ENCODE assay signal across 21 cellular contexts in genomic region chr3:179927191-179927590, GRCh38.
DNase-seq lines count a peak whose midpoint lies in the region; ATAC-seq and TF ChIP-seq lines count a peak whose summit lies in the region.
"Had no signal": no experiment of that assay in that cellular context is flagged by ENCODE, and none has a peak within 500 bp of the region (broad histone marks: within the 10 kb centered on the region; RNA-seq: fewer than 3 reads in every experiment).

No MANE protein-coding gene starts in this region.

- H3K18ac ChIP-seq in mesendoderm (ENCODE audit: low read length), result no peak overlapping the region

- no CpG with 5 or more reads among the region's 3 CpGs for WGBS in mesendoderm (ENCODE audit: extremely low coverage, insufficient coverage, low lambda C conversion rate)
- WGBS in spleen, 5 donors, result 72 to 85% (median 76%) methylated on average over 3 of the region's 3 CpGs

- H3K4me1 ChIP-seq in DND-41 (ENCODE audit: insufficient read depth, low read length) (peaks cover 49% of the 10 kb centered on the region), Karpas-422 (ENCODE audit: low read length) (peaks cover 88% of the 10 kb centered on the region), mesendoderm (ENCODE audit: control insufficient read depth, low read depth, low read length) (no peaks in the 10 kb centered on the region), uterus (no peaks in the 10 kb centered on the region), HAP-1 (peaks cover 5% of the 10 kb centered on the region), spleen (no peaks in the 10 kb centered on the region)
- H3K4me1 ChIP-seq: A549 had no signal

- H3K4ac ChIP-seq in mesendoderm (ENCODE audit: low read depth, low read length), result no peak overlapping the region

- no peaks in the 10 kb centered on the region for H3K27me3 ChIP-seq in DND-41 (ENCODE audit: insufficient read depth, low read length, poor library complexity)
- H3K27me3 ChIP-seq in Karpas-422 (ENCODE audit: low read length), result no peaks in the 10 kb centered on the region
- no peaks in the 10 kb centered on the region for H3K27me3 ChIP-seq in mesendoderm (ENCODE audit: insufficient read depth, low read length, poor library complexity)
- H3K27me3 ChIP-seq in uterus, result no peaks in the 10 kb centered on the region
- no peaks in the 10 kb centered on the region for H3K27me3 ChIP-seq in HAP-1 (ENCODE audit: low read depth)
- H3K27me3 ChIP-seq in spleen (replicated peaks in 1 of 7), result peaks cover 0 to 5% (median 0%) of the 10 kb centered on the region in 7 donors

- H2BK5ac ChIP-seq in mesendoderm (ENCODE audit: low read length), result no peak overlapping the region

- H3K36me3 ChIP-seq in DND-41 (ENCODE audit: insufficient read depth, low read length) (no peaks in the 10 kb centered on the region; the same call in 1 of the 2 replicates), Karpas-422 (ENCODE audit: insufficient read depth, low read length) (no peaks in the 10 kb centered on the region), mesendoderm (ENCODE audit: control insufficient read depth, insufficient read depth, low read length) (no peaks in the 10 kb centered on the region), uterus (no peaks in the 10 kb centered on the region), HAP-1 (replicated peaks) (no peaks in the 10 kb centered on the region), spleen (no peaks in the 10 kb centered on the region)

- peak; percentile 43 for DNase-seq in DND-41
- no peak for DNase-seq in Karpas-422
- DNase-seq in SK-N-DZ (ENCODE audit: low spot score), result peak; percentile 81
- peak; percentile 65 for DNase-seq in mesendoderm
- DNase-seq in uterus, result no peak
- no peak for DNase-seq in HAP-1 (ENCODE audit: low spot score in 2 of 2)
- DNase-seq in spleen, result no peak
- DNase-seq: DMS 273 treated with DMSO at 0.1 percent for 48 hours, GF-D8, GM23248, HFFc6, NCI-H1417 treated with DMSO at 0.1 percent for 48 hours, NCI-H1930, NCI-H2171 treated with DMSO at 0.1 percent for 48 hours, NCI-H446 treated with DMSO at 0.1 percent for 48 hours, NCI-H774, SHP77 had no signal

- H4K20me1 ChIP-seq in DND-41 (ENCODE audit: insufficient read depth, low read length) (no peaks in the 10 kb centered on the region), Karpas-422 (ENCODE audit: insufficient read depth, low read depth, low read length) (no peaks in the 10 kb centered on the region)

- no peak overlapping the region for H4K5ac ChIP-seq in mesendoderm (ENCODE audit: low read length)

- intact Hi-C loops in uterus (cut with DNase I; ENCODE audit: low total_unique reads) (no loop called here), spleen (cut with DNase I; ENCODE audit: low total_unique reads) (no loop called here)

- in situ Hi-C loops in HAP-1 (cut with MboI; ENCODE audit: low sequenced_read_pairs), result no loop called here

- H3K23ac ChIP-seq in mesendoderm (ENCODE audit: low read length), result no peak overlapping the region

- H3K4me3 ChIP-seq in DND-41 (ENCODE audit: low read depth in 1 of 2, low read length in 2 of 2) (no peak overlapping the region), Karpas-422 (ENCODE audit: low read length) (no peak overlapping the region), mesendoderm (ENCODE audit: low read length) (no peak overlapping the region), uterus (no peak overlapping the region), HAP-1 (no peak overlapping the region), spleen (no peak overlapping the region)
- H3K4me3 ChIP-seq: A549, GM23248 had no signal

- no peak overlapping the region for H2AK5ac ChIP-seq in mesendoderm (ENCODE audit: low read length)

- H3K4me2 ChIP-seq in DND-41 (ENCODE audit: insufficient read depth, low read length) (no peak overlapping the region), Karpas-422 (ENCODE audit: low read depth, low read length, poor library complexity, severe bottlenecking) (no peak overlapping the region), mesendoderm (ENCODE audit: low read length) (no peak overlapping the region)
- H3K4me2 ChIP-seq: A549 had no signal

- H3K9me3 ChIP-seq in DND-41 (ENCODE audit: insufficient read depth, low read length, severe bottlenecking) (no peaks in the 10 kb centered on the region), Karpas-422 (ENCODE audit: low read length) (no peaks in the 10 kb centered on the region), uterus (no peaks in the 10 kb centered on the region), HAP-1 (no peaks in the 10 kb centered on the region), spleen (no peaks in the 10 kb centered on the region)
- H3K9me3 ChIP-seq: A549 had no signal

- ATAC-seq in DND-41 (ENCODE audit: insufficient read depth, low read depth) (peak; percentile 76), HG02970 (IDR thresholded peaks at IDR 0.05; ENCODE audit: low FRiP score, unreplicated experiment) (no peak)
- ATAC-seq: A549, SK-N-SH treated with all-trans-retinoic acid at 6 μM for 48 hours had no signal

- no peak overlapping the region for H4K8ac ChIP-seq in mesendoderm (ENCODE audit: low read depth, low read length)

- H3K79me2 ChIP-seq in DND-41 (ENCODE audit: insufficient read depth, low read length) (peaks cover 33% of the 10 kb centered on the region), Karpas-422 (ENCODE audit: low read length) (no peaks in the 10 kb centered on the region), mesendoderm (ENCODE audit: control insufficient read depth, insufficient read depth, low read length) (no peaks in the 10 kb centered on the region)

- H3K79me1 ChIP-seq in mesendoderm (ENCODE audit: low read length), result no peaks in the 10 kb centered on the region

- no peak overlapping the region for H2BK15ac ChIP-seq in mesendoderm (replicated peaks; ENCODE audit: low read depth)

- H3K9me2 ChIP-seq in Karpas-422 (replicated peaks; ENCODE audit: insufficient read depth, low read length), result no peaks in the 10 kb centered on the region

- H3K9ac ChIP-seq in DND-41 (ENCODE audit: low read depth, low read length) (no peak overlapping the region), Karpas-422 (ENCODE audit: low read length) (peak overlapping the region; percentile 29; the same call in 1 of the 2 replicates), mesendoderm (ENCODE audit: low read length) (no peak overlapping the region)
- H3K9ac ChIP-seq: GM23248 had no signal

- TF ChIP-seq POLR2A in uterus (IDR thresholded peaks at IDR 0.05) (no peak), spleen (IDR thresholded peaks at IDR 0.05) (no peak)

- H3K56ac ChIP-seq in mesendoderm (ENCODE audit: low read length), result no peak overlapping the region

- TF ChIP-seq CTCF in DND-41 (IDR thresholded peaks at IDR 0.05; ENCODE audit: borderline replicate concordance, extremely low read depth, low read length, poor library complexity, severe bottlenecking) (no peak), uterus (IDR thresholded peaks at IDR 0.05) (no peak), spleen (IDR thresholded peaks at IDR 0.05 in 8 of 11, conservative IDR thresholded peaks at IDR 0.05 in 3 of 11) (no peak)

- no peak overlapping the region for H2BK120ac ChIP-seq in mesendoderm (ENCODE audit: low read depth, low read length)

- H2AFZ ChIP-seq in DND-41 (ENCODE audit: low read depth, low read length) (no peak overlapping the region), Karpas-422 (ENCODE audit: low read length) (peak overlapping the region; percentile 87)
- H2AFZ ChIP-seq: GM23248 had no signal

- peak overlapping the region; percentile 67 for H3K27ac ChIP-seq in DND-41 (ENCODE audit: low read length)
- H3K27ac ChIP-seq in Karpas-422 (ENCODE audit: low read length), result peak overlapping the region; percentile 31; the same call in 1 of the 2 replicates
- no peak overlapping the region for H3K27ac ChIP-seq in mesendoderm (ENCODE audit: low read depth, low read length)
- no peak overlapping the region for H3K27ac ChIP-seq in uterus
- H3K27ac ChIP-seq in spleen, result no peak overlapping the region
- H3K27ac ChIP-seq: A549, C4-2B, GM23248 had no signal

Comparison
In these comparisons a context has a peak if more than half of its experiments do, and no peak if none do; other contexts are left out.
1. DNase-seq: peak in DND-41 (single experiment), SK-N-DZ (single experiment) and mesendoderm (single experiment); none in Karpas-422 (single experiment), uterus (0 of 2), HAP-1 (0 of 2) and spleen (single experiment).
2. H3K27ac ChIP-seq: peak in DND-41 (single experiment) and Karpas-422 (single experiment); none in mesendoderm (single experiment), uterus (0 of 2) and spleen (0 of 8).